In genomic region chr1:161177112-161177935, GRCh38 we compare ENCODE assay signal across 1 cellular context.
TF ChIP-seq lines count a peak whose summit lies in the region.

TSS of gene B4GALT3 (minus strand) at chr1:161177507. CDS start at chr1:161176060, 1,447 bp downstream.

TF ChIP-seq in HepG2, 621 proteins besides CTCF, POLR2A, EP300 and RAD21 (continued from another document and continues in another):
- 0 out of 2 replicates have a peak, but pooled peaks have one; percentile 33 for TF ChIP-seq ELF3 (CRISPR knock-in tag; IDR thresholded peaks at IDR 0.05)
- peak; percentile 81 for TF ChIP-seq IRF9 (CRISPR knock-in tag; IDR thresholded peaks at IDR 0.05; ENCODE audit: borderline replicate concordance)
- TF ChIP-seq LCORL (IDR thresholded peaks at IDR 0.05) = no peak
- peak; percentile 20; the same call in 1 of the 2 replicates for TF ChIP-seq LCORL (CRISPR knock-in tag; IDR thresholded peaks at IDR 0.05)
- TF ChIP-seq, protein P1, sequence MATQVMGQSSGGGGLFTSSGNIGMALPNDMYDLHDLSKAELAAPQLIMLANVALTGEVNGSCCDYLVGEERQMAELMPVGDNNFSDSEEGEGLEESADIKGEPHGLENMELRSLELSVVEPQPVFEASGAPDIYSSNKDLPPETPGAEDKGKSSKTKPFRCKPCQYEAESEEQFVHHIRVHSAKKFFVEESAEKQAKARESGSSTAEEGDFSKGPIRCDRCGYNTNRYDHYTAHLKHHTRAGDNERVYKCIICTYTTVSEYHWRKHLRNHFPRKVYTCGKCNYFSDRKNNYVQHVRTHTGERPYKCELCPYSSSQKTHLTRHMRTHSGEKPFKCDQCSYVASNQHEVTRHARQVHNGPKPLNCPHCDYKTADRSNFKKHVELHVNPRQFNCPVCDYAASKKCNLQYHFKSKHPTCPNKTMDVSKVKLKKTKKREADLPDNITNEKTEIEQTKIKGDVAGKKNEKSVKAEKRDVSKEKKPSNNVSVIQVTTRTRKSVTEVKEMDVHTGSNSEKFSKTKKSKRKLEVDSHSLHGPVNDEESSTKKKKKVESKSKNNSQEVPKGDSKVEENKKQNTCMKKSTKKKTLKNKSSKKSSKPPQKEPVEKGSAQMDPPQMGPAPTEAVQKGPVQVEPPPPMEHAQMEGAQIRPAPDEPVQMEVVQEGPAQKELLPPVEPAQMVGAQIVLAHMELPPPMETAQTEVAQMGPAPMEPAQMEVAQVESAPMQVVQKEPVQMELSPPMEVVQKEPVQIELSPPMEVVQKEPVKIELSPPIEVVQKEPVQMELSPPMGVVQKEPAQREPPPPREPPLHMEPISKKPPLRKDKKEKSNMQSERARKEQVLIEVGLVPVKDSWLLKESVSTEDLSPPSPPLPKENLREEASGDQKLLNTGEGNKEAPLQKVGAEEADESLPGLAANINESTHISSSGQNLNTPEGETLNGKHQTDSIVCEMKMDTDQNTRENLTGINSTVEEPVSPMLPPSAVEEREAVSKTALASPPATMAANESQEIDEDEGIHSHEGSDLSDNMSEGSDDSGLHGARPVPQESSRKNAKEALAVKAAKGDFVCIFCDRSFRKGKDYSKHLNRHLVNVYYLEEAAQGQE (IDR thresholded peaks at IDR 0.05; ENCODE audit: borderline replicate concordance in 1 of 2, low read depth in 1 of 2, low read length in 2 of 2) = peak in 1 of 2 experiments; percentile 22; a peak in 1 of 4 replicates
- 0 out of 2 replicates have a peak, but pooled peaks have one; percentile 54 for TF ChIP-seq ZNF414 (CRISPR knock-in tag; IDR thresholded peaks at IDR 0.05)
- 0 out of 2 replicates have a peak, but pooled peaks have one; percentile 50 for TF ChIP-seq BCL3 (CRISPR knock-in tag; IDR thresholded peaks at IDR 0.05)
- TF ChIP-seq PHF21A (CRISPR knock-in tag; IDR thresholded peaks at IDR 0.05) = peak; percentile 75
- TF ChIP-seq ISL2 (CRISPR knock-in tag; IDR thresholded peaks at IDR 0.05) = 0 out of 2 replicates have a peak, but pooled peaks have one; percentile 31
- TF ChIP-seq NR1H2 (CRISPR knock-in tag; IDR thresholded peaks at IDR 0.05; ENCODE audit: borderline replicate concordance, low read depth) = no peak
- TF ChIP-seq ZNF644 (CRISPR knock-in tag; IDR thresholded peaks at IDR 0.05; ENCODE audit: low read depth) = no peak
- TF ChIP-seq, protein P2, sequence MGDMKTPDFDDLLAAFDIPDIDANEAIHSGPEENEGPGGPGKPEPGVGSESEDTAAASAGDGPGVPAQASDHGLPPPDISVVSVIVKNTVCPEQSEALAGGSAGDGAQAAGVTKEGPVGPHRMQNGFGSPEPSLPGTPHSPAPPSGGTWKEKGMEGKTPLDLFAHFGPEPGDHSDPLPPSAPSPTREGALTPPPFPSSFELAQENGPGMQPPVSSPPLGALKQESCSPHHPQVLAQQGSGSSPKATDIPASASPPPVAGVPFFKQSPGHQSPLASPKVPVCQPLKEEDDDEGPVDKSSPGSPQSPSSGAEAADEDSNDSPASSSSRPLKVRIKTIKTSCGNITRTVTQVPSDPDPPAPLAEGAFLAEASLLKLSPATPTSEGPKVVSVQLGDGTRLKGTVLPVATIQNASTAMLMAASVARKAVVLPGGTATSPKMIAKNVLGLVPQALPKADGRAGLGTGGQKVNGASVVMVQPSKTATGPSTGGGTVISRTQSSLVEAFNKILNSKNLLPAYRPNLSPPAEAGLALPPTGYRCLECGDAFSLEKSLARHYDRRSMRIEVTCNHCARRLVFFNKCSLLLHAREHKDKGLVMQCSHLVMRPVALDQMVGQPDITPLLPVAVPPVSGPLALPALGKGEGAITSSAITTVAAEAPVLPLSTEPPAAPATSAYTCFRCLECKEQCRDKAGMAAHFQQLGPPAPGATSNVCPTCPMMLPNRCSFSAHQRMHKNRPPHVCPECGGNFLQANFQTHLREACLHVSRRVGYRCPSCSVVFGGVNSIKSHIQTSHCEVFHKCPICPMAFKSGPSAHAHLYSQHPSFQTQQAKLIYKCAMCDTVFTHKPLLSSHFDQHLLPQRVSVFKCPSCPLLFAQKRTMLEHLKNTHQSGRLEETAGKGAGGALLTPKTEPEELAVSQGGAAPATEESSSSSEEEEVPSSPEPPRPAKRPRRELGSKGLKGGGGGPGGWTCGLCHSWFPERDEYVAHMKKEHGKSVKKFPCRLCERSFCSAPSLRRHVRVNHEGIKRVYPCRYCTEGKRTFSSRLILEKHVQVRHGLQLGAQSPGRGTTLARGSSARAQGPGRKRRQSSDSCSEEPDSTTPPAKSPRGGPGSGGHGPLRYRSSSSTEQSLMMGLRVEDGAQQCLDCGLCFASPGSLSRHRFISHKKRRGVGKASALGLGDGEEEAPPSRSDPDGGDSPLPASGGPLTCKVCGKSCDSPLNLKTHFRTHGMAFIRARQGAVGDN (CRISPR knock-in tag; IDR thresholded peaks at IDR 0.05) = peak; percentile 96
- no peak for TF ChIP-seq SRSF4 (IDR thresholded peaks at IDR 0.05; ENCODE audit: low read depth, low read length, poor library complexity, severe bottlenecking)
- TF ChIP-seq, protein P3, sequence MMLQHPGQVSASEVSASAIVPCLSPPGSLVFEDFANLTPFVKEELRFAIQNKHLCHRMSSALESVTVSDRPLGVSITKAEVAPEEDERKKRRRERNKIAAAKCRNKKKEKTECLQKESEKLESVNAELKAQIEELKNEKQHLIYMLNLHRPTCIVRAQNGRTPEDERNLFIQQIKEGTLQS (CRISPR knock-in tag; IDR thresholded peaks at IDR 0.05) = 0 out of 2 replicates have a peak, but pooled peaks have one; percentile 32
- 0 out of 2 replicates have a peak, but pooled peaks have one; percentile 55 for TF ChIP-seq SSRP1 (CRISPR knock-in tag; IDR thresholded peaks at IDR 0.05)
- peak; percentile 35; the same call in 1 of the 2 replicates for TF ChIP-seq IRF2 (CRISPR knock-in tag; IDR thresholded peaks at IDR 0.05)
- TF ChIP-seq SOX6 (IDR thresholded peaks at IDR 0.05) = no peak
- TF ChIP-seq SOX6 (CRISPR knock-in tag; IDR thresholded peaks at IDR 0.05) = peak; percentile 83
- TF ChIP-seq STAG1 (CRISPR knock-in tag; IDR thresholded peaks at IDR 0.05) = peak; percentile 62
- TF ChIP-seq NR2F2 (IDR thresholded peaks at IDR 0.05; ENCODE audit: borderline replicate concordance, low read depth) = 0 out of 2 replicates have a peak, but pooled peaks have one; percentile 31
- peak; percentile 37 for TF ChIP-seq PHF5A (CRISPR knock-in tag; IDR thresholded peaks at IDR 0.05; ENCODE audit: low read depth, unreplicated experiment)
- TF ChIP-seq ATF1 (CRISPR knock-in tag; IDR thresholded peaks at IDR 0.05) = peak; percentile 58; the same call in 1 of the 2 replicates
- TF ChIP-seq FOXJ3 (CRISPR knock-in tag; IDR thresholded peaks at IDR 0.05; ENCODE audit: borderline replicate concordance) = no peak
- TF ChIP-seq ZNF552 (CRISPR knock-in tag; IDR thresholded peaks at IDR 0.05; ENCODE audit: borderline replicate concordance) = no peak; the same call in 1 of the 2 replicates
- TF ChIP-seq RBAK (CRISPR knock-in tag; IDR thresholded peaks at IDR 0.05) = 0 out of 2 replicates have a peak, but pooled peaks have one; percentile 53
- peak; percentile 95 for TF ChIP-seq ZNF34 (CRISPR knock-in tag; IDR thresholded peaks at IDR 0.05; ENCODE audit: borderline replicate concordance)
- TF ChIP-seq FOSL1 (CRISPR knock-in tag; IDR thresholded peaks at IDR 0.05; ENCODE audit: borderline replicate concordance) = no peak
- 0 out of 2 replicates have a peak, but pooled peaks have one; percentile 30 for TF ChIP-seq ZFYVE20 (CRISPR knock-in tag; IDR thresholded peaks at IDR 0.05; ENCODE audit: borderline replicate concordance, low read depth)
- peak; percentile 89 for TF ChIP-seq ARNT2 (CRISPR knock-in tag; IDR thresholded peaks at IDR 0.05; ENCODE audit: low read depth)
- TF ChIP-seq, protein P4, sequence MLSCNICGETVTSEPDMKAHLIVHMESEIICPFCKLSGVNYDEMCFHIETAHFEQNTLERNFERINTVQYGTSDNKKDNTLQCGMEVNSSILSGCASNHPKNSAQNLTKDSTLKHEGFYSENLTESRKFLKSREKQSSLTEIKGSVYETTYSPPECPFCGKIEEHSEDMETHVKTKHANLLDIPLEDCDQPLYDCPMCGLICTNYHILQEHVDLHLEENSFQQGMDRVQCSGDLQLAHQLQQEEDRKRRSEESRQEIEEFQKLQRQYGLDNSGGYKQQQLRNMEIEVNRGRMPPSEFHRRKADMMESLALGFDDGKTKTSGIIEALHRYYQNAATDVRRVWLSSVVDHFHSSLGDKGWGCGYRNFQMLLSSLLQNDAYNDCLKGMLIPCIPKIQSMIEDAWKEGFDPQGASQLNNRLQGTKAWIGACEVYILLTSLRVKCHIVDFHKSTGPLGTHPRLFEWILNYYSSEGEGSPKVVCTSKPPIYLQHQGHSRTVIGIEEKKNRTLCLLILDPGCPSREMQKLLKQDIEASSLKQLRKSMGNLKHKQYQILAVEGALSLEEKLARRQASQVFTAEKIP (CRISPR knock-in tag; IDR thresholded peaks at IDR 0.05; ENCODE audit: borderline replicate concordance) = no peak
- peak; percentile 81; the same call in 1 of the 2 replicates for TF ChIP-seq ZBED4 (CRISPR knock-in tag; IDR thresholded peaks at IDR 0.05; ENCODE audit: borderline replicate concordance)
- TF ChIP-seq TFDP1 (CRISPR knock-in tag; IDR thresholded peaks at IDR 0.05; ENCODE audit: borderline replicate concordance) = peak; percentile 53
- TF ChIP-seq ZBTB43 (CRISPR knock-in tag; conservative IDR thresholded peaks at IDR 0.05) = 0 out of 2 replicates have a peak, but pooled peaks have one; percentile 45
- peak; percentile 34; the same call in 1 of the 2 replicates for TF ChIP-seq FOXC1 (CRISPR knock-in tag; IDR thresholded peaks at IDR 0.05; ENCODE audit: borderline replicate concordance)
- no peak for TF ChIP-seq NONO (IDR thresholded peaks at IDR 0.05)
- peak; percentile 88 for TF ChIP-seq NONO (CRISPR knock-in tag; conservative IDR thresholded peaks at IDR 0.05)
- peak; percentile 57; the same call in 1 of the 2 replicates for TF ChIP-seq DNMT3B (CRISPR knock-in tag; conservative IDR thresholded peaks at IDR 0.05)
- TF ChIP-seq ERF (CRISPR knock-in tag; IDR thresholded peaks at IDR 0.05) = peak; percentile 72
- peak; percentile 43 for TF ChIP-seq AGO1 (IDR thresholded peaks at IDR 0.05; ENCODE audit: low read depth, low read length, poor library complexity, severe bottlenecking)
